9 cellular contexts compared by ENCODE assay signal in genomic region chr10:5622586-5622985, GRCh38. TPM values are rescaled to one million over a fixed set of nuclear protein-coding genes. Genes with fewer than 3 reads are reported as not detected.
A peak's percentile ranks its signal among the peaks of the same experiment; 100 is the strongest.
DNase-seq lines count a peak whose midpoint lies in the region; ATAC-seq and TF ChIP-seq lines count a peak whose summit lies in the region.
"Had no signal": no experiment of that assay in that cellular context is flagged by ENCODE, and none has a peak within 500 bp of the region (broad histone marks: within the 10 kb centered on the region; RNA-seq: fewer than 3 reads in every experiment).

No MANE protein-coding gene starts in this region.

- DNase-seq in GM23338 (ENCODE audit: low spot score) (no peak), RWPE2 (ENCODE audit: low spot score) (no peak), foreskin keratinocyte (peak in 1 of 2 donors; percentile 70), tibial artery (no peak), NCI-H524 (lab: John Stamatoyannopoulos, UW) (no peak)
- DNase-seq in activated CD4-positive, CD25-positive, alpha-beta regulatory T cell (lab: John Stamatoyannopoulos, UW): no peak
- no peak for DNase-seq in stimulated activated CD8-positive, alpha-beta memory T cell treated with anti-CD3 and anti-CD28 coated beads, Interleukin-4, amount 100 ng/mL, for 48 hours

- H3K27me3 Mint-ChIP-seq in GM23338 (ENCODE audit: insufficient read depth, low read depth, poor library complexity): peaks cover 5% of the 10 kb centered on the region

- no peak overlapping the region for H3K27ac Mint-ChIP-seq in GM23338

- peak overlapping the region; percentile 99; the same call in 1 of the 2 replicates for H2AFZ ChIP-seq in GM23338

- H3K79me2 ChIP-seq in GM23338 (replicated peaks; ENCODE audit: insufficient read depth): no peaks in the 10 kb centered on the region

- no peaks in the 10 kb centered on the region for H4K20me1 ChIP-seq in GM23338 (replicated peaks; ENCODE audit: insufficient read depth)

- H3K4me3 ChIP-seq in GM23338 (no peak overlapping the region), RWPE2 (ENCODE audit: severe bottlenecking) (no peak overlapping the region), tibial artery (no peak overlapping the region)
- H3K4me3 ChIP-seq: upper lobe of left lung had no signal

- no peaks in the 10 kb centered on the region for H3F3A ChIP-seq in GM23338 (replicated peaks; ENCODE audit: low read depth)

- H3K9me3 Mint-ChIP-seq in GM23338: no peaks in the 10 kb centered on the region

- TF ChIP-seq CTCF in GM23338 (conservative IDR thresholded peaks at IDR 0.05; ENCODE audit: low read depth in 2 of 2) (no peak), RWPE2 (IDR thresholded peaks at IDR 0.05; ENCODE audit: poor library complexity, severe bottlenecking) (no peak), foreskin keratinocyte (conservative IDR thresholded peaks at IDR 0.05) (no peak), tibial artery (IDR thresholded peaks at IDR 0.05) (no peak)

- no peak for ATAC-seq in GM23338
- ATAC-seq in RWPE2 (ENCODE audit: low read depth): peak; percentile 37; the same call in 2 of the 3 replicates
- peak; percentile 39 for ATAC-seq in foreskin keratinocyte
- no peak for ATAC-seq in GM18907 (IDR thresholded peaks at IDR 0.05; ENCODE audit: unreplicated experiment)

- no peak overlapping the region for H3K4me2 ChIP-seq in GM23338

- no peaks in the 10 kb centered on the region for H3K9me2 ChIP-seq in GM23338 (ENCODE audit: insufficient read depth)

- peaks cover 6% of the 10 kb centered on the region; the same call in 2 of the 3 replicates for H3K4me1 Mint-ChIP-seq in GM23338

- H3K36me3 ChIP-seq in GM23338 (ENCODE audit: insufficient read depth): no peaks in the 10 kb centered on the region
- H3K36me3 ChIP-seq in RWPE2 (ENCODE audit: low read depth): no peaks in the 10 kb centered on the region
- H3K36me3 ChIP-seq in tibial artery: no peaks in the 10 kb centered on the region
- H3K36me3 ChIP-seq: upper lobe of left lung had no signal

- H3K4me1 ChIP-seq in GM23338 (ENCODE audit: insufficient read depth) (no peaks in the 10 kb centered on the region), RWPE2 (ENCODE audit: insufficient read depth, poor library complexity, severe bottlenecking) (peaks cover 14% of the 10 kb centered on the region), foreskin keratinocyte (peaks cover 14% of the 10 kb centered on the region), tibial artery (peaks cover 0 to 79% (median 57%) of the 10 kb centered on the region in 4 donors)

- no peaks in the 10 kb centered on the region for H3K9me3 ChIP-seq in RWPE2 (ENCODE audit: severe bottlenecking)
- H3K9me3 ChIP-seq in tibial artery: no peaks in the 10 kb centered on the region
- H3K9me3 ChIP-seq: upper lobe of left lung had no signal

- H3K4me3 Mint-ChIP-seq in GM23338: no peak overlapping the region

- H3K27ac ChIP-seq in GM23338 (ENCODE audit: low read depth) (no peak overlapping the region), RWPE2 (ENCODE audit: poor library complexity, severe bottlenecking) (peak overlapping the region; percentile 61), foreskin keratinocyte (peak overlapping the region; percentile 85), tibial artery (peak overlapping the region; percentile 88 to 89)

- intact Hi-C loops in tibial artery (cut with DNase I; ENCODE audit: low total_unique reads): loop anchor here (2.0 kb wide), 1 partner anchor 176 kb away; no protein-coding TSS in a partner anchor

- no peaks in the 10 kb centered on the region for H3K36me3 Mint-ChIP-seq in GM23338 (ENCODE audit: low read depth)

- no peaks in the 10 kb centered on the region for H3K27me3 ChIP-seq in GM23338 (ENCODE audit: insufficient read depth)
- no peaks in the 10 kb centered on the region for H3K27me3 ChIP-seq in RWPE2 (ENCODE audit: insufficient read depth, poor library complexity, severe bottlenecking)
- H3K27me3 ChIP-seq in foreskin keratinocyte: no peaks in the 10 kb centered on the region
- H3K27me3 ChIP-seq in tibial artery: no peaks in the 10 kb centered on the region
- H3K27me3 ChIP-seq: upper lobe of left lung had no signal

TF ChIP-seq in GM23338, 12 proteins besides CTCF, POLR2A, EP300 and RAD21 (continues in another document):
- TF ChIP-seq ZNF331 (CRISPR knock-in tag; IDR thresholded peaks at IDR 0.05; ENCODE audit: low read depth) (no peak), EZH2 (IDR thresholded peaks at IDR 0.05; ENCODE audit: low read depth, unreplicated experiment) (no peak), POLR2AphosphoS5 (IDR thresholded peaks at IDR 0.05; ENCODE audit: low read depth) (no peak), EZH2phosphoT487 (IDR thresholded peaks at IDR 0.05; ENCODE audit: unreplicated experiment) (no peak), NANOG (IDR thresholded peaks at IDR 0.05; ENCODE audit: borderline replicate concordance) (no peak), REST (IDR thresholded peaks at IDR 0.05; ENCODE audit: unreplicated experiment) (no peak), STAT1 (IDR thresholded peaks at IDR 0.05; ENCODE audit: unreplicated experiment) (no peak), ZNF114 (CRISPR knock-in tag; IDR thresholded peaks at IDR 0.05) (no peak), JUNB (IDR thresholded peaks at IDR 0.05; ENCODE audit: unreplicated experiment) (no peak)

RNA-seq across cellular contexts. Expression of gene ASB13, which starts 43.8 kb away (rescaled TPM):
- total RNA-seq in GM23338 (2014; rRNA removed; shearing (Covaris generic)): 16.5 and 20.2 TPM in 2 replicates
- 11.3 and 11.6 TPM in 2 replicates for polyA plus RNA-seq in GM23338 (2016; fragmentation: Nextera tagmentation; extraction: Ambion mirVana)
- 15.6 and 16.6 TPM in 2 replicates for total RNA-seq in foreskin keratinocyte
- polyA plus RNA-seq in foreskin keratinocyte: 14.3 and 16.6 TPM in 2 replicates

Comparison
In these comparisons a context has a peak if more than half of its experiments do, and no peak if none do; other contexts are left out.
1. ATAC-seq: peak in RWPE2 (single experiment) and foreskin keratinocyte (single experiment); none in GM23338 (single experiment) and GM18907 (single experiment).